18 cellular contexts compared by ENCODE assay signal in genomic region chr12:7012024-7012607, GRCh38.
"Had no signal": no experiment of that assay in that cellular context is flagged by ENCODE, and none has a peak within 500 bp of the region (broad histone marks: within the 10 kb centered on the region; RNA-seq: fewer than 3 reads in every experiment).

No MANE protein-coding gene starts in this region.

- H3K27ac ChIP-seq: ascending aorta, brain microvascular endothelial cell, esophagus squamous epithelium, pancreas, SK-N-MC, tibial artery had no signal

- DNase-seq: activated CD4-positive, alpha-beta memory T cell treated with anti-CD3 and anti-CD28 coated beads, Interleukin-2, amount 10 ng/mL, durations not matched to agents 7 days and 5 days; activated CD4-positive, alpha-beta T cell treated with anti-CD3 and anti-CD28 coated beads for 4 hours; activated CD4-positive, CD25-positive, alpha-beta regulatory T cell; activated effector memory CD4-positive, alpha-beta T cell treated with anti-CD3 and anti-CD28 coated beads, Interleukin-2, amount 50 U/mL, for 16 hours; activated naive CD4-positive, alpha-beta T cell treated with anti-CD3 and anti-CD28 coated beads, Interleukin-2, amount 10 ng/mL, durations not matched to agents 7 days and 5 days; activated T-cell treated with anti-CD3 and anti-CD28 coated beads, Interleukin-2, amount 50 U/mL, for 72 hours; brain microvascular endothelial cell; cortex of kidney; endodermal cell; esophagus squamous epithelium; heart right ventricle; pancreas; stimulated activated CD4-positive, alpha-beta T cell treated with anti-CD3 and anti-CD28 coated beads, Interleukin-2, amount 100 ng/mL, for 48 hours; SW 1271; T-helper 17 cell; tibial artery had no signal

- H3K4me3 ChIP-seq: ascending aorta, esophagus squamous epithelium, heart right ventricle, pancreas, SK-N-MC, tibial artery had no signal

- H3K27me3 ChIP-seq: ascending aorta, brain microvascular endothelial cell, esophagus squamous epithelium, heart right ventricle, pancreas, tibial artery had no signal

- H3K9me3 ChIP-seq: ascending aorta, esophagus squamous epithelium, heart right ventricle, pancreas, tibial artery had no signal

- H3K4me1 ChIP-seq: ascending aorta had no signal

- H3K36me3 ChIP-seq: ascending aorta, brain microvascular endothelial cell, pancreas had no signal
